ENCODE assay signal across 8 cellular contexts in genomic region chr19:57410748-57411671, GRCh38. TPM values are rescaled to one million over a fixed set of nuclear protein-coding genes. Genes with fewer than 3 reads are reported as not detected.
DNase-seq lines count a peak whose midpoint lies in the region; ATAC-seq and TF ChIP-seq lines count a peak whose summit lies in the region.

Gene ZNF17 (plus strand): TSS chr19:57411161. CDS start chr19:57413616, 2,455 bp downstream.

- H4K20me1 ChIP-seq in PC-3 (ENCODE audit: low read length): no peaks in the 10 kb centered on the region

- POLR2A ChIA-PET in PC-3 (lab: Charles Lee; ENCODE audit: unreplicated experiment): no interaction called here

- H3K36me3 ChIP-seq in PC-3 (ENCODE audit: low read depth, low read length): peaks cover 15% of the 10 kb centered on the region
- peaks cover 15 to 21% of the 10 kb centered on the region in 2 donors for H3K36me3 ChIP-seq in mucosa of rectum (ENCODE audit: control insufficient read depth in 2 of 2, insufficient read depth in 2 of 2, low read length in 2 of 2)

- H3K9me3 ChIP-seq in PC-3 (ENCODE audit: low read length) (no peaks in the 10 kb centered on the region), mucosa of rectum (ENCODE audit: control insufficient read depth in 2 of 2, low read length in 2 of 2) (peaks cover 3 to 6% of the 10 kb centered on the region in 2 donors)

- no peaks in the 10 kb centered on the region for H3F3A ChIP-seq in PC-3 (ENCODE audit: low read length, unreplicated experiment)

- peaks cover 35% of the 10 kb centered on the region for H3K79me2 ChIP-seq in PC-3 (ENCODE audit: low read length)

- H3K9me2 ChIP-seq in PC-3 (replicated peaks; ENCODE audit: low read length): no peaks in the 10 kb centered on the region

- peak within 1 kb of the TSS; percentile 97 for H3K4me2 ChIP-seq in PC-3 (ENCODE audit: low read length)

- peak within 1 kb of the TSS; percentile 93 for H2AFZ ChIP-seq in PC-3 (ENCODE audit: low read length)

- peak; percentile 80 for DNase-seq in DMS153 treated with DMSO at 0.1 percent for 48 hours (lab: John Stamatoyannopoulos, UW; ENCODE audit: unreplicated experiment)
- DNase-seq in Jurkat, Clone E6-1 (ENCODE audit: low read depth, low spot score): peak; percentile 91
- peak; percentile 97 for DNase-seq in PC-3
- peak; percentile 85 for DNase-seq in activated T-cell treated with anti-CD3 and anti-CD28 coated beads for 48 hours (ENCODE audit: low read depth)
- peak; percentile 94 to 96 for DNase-seq in erythroblast (lab: John Stamatoyannopoulos, UW)
- DNase-seq in stimulated activated CD8-positive, alpha-beta memory T cell treated with anti-CD3 and anti-CD28 coated beads, Interleukin-4, amount 100 ng/mL, for 4 hours (ENCODE audit: low read depth in 2 of 2, low spot score in 1 of 2): peak; percentile 82 to 88

- H3K4me1 ChIP-seq in PC-3 (ENCODE audit: insufficient read depth, low read length) (peaks cover 5% of the 10 kb centered on the region; the same call in 1 of the 2 replicates), mucosa of rectum (ENCODE audit: control insufficient read depth in 2 of 2, insufficient read depth in 2 of 2, low read length in 2 of 2) (peaks cover 8 to 9% of the 10 kb centered on the region in 2 donors)

- CTCF ChIA-PET in PC-3 (lab: Charles Lee): no interaction called here

- intact Hi-C loops in PC-3 (cut with micrococcal nuclease): loop anchor here (1.0 kb wide), 3 partner anchors 22 to 358 kb away; partner anchors contain the start of genes ZNF548, ZNF586 and ZNF749

- peak; percentile 75 for TF ChIP-seq POLR2A in erythroblast (IDR thresholded peaks at IDR 0.05; ENCODE audit: low read length)

- BruUV-seq in PC-3 (replicated peaks; lab: Mats Ljungman, UMichigan): TSS peak; percentile 85

- no peaks in the 10 kb centered on the region for H3K27me3 ChIP-seq in PC-3 (ENCODE audit: low read length)
- H3K27me3 ChIP-seq in mucosa of rectum (ENCODE audit: control insufficient read depth in 2 of 2, insufficient read depth in 2 of 2, low read length in 2 of 2): no peaks in the 10 kb centered on the region

- no peak within 1 kb of the TSS for H3K27ac ChIP-seq in PC-3 (ENCODE audit: low read length)
- H3K27ac ChIP-seq in mucosa of rectum (ENCODE audit: low read depth in 2 of 2, low read length in 2 of 2): peak within 1 kb of the TSS; percentile 32 to 64

- peak; percentile 98 for ATAC-seq in GM21619 (IDR thresholded peaks at IDR 0.05; ENCODE audit: unreplicated experiment)
- peak; percentile 100 for ATAC-seq in PC-3

- peak within 1 kb of the TSS; percentile 92 for H3K4me3 ChIP-seq in Jurkat, Clone E6-1 (ENCODE audit: low read length)
- H3K4me3 ChIP-seq in PC-3 (ENCODE audit: low read length) (peak within 1 kb of the TSS; percentile 96), mucosa of rectum (ENCODE audit: low read length in 2 of 2) (peak within 1 kb of the TSS; percentile 85 to 99)

- H3K9ac ChIP-seq in PC-3 (ENCODE audit: low read length): peak within 1 kb of the TSS; percentile 82
- peak within 1 kb of the TSS; percentile 79 to 87 for H3K9ac ChIP-seq in mucosa of rectum (ENCODE audit: low read depth in 1 of 2, low read length in 2 of 2)

- TF ChIP-seq CTCF in PC-3 (conservative IDR thresholded peaks at IDR 0.05; ENCODE audit: low read depth, low read length): no peak

RNA-seq across cellular contexts. Expression of gene ZNF17, which starts in this region (rescaled TPM):
- 4.5 TPM for polyA plus RNA-seq in Jurkat, Clone E6-1 (2012; ENCODE audit: insufficient read depth, insufficient read length)
- total RNA-seq in PC-3 (2014; rRNA removed): 4.7 and 7.8 TPM in 2 replicates
